ENCODE assay signal across 10 cellular contexts in the genomic region with DNA sequence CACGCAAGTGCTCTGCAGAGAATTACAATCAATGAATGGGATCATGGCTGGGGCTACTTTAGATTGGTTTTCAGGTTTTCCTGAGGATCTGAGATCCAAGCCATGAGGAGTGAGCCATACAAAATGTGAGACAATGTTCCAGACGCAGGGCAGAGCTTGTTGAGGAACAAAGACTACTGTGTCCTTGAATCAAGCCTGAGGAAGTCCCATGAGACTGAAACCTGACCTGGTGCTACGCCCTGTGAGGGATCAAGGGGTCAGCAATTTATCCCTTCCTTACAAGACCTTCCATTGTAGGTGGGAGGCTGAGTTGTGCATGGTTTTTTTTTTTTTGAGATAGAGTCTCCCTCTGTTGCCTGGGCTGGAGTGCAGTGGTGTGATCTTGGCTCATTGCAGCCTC. TPM values are rescaled to one million over a fixed set of nuclear protein-coding genes. Genes with fewer than 3 reads are reported as not detected.
DNase-seq lines count a peak whose midpoint lies in the region; ATAC-seq and TF ChIP-seq lines count a peak whose summit lies in the region.
"Had no signal": no experiment of that assay in that cellular context is flagged by ENCODE, and none has a peak within 500 bp of the region (broad histone marks: within the 10 kb centered on the region; RNA-seq: fewer than 3 reads in every experiment).

No MANE protein-coding gene starts in this region.

- no peak overlapping the region for H3K27ac ChIP-seq in HUES64 (ENCODE audit: low read depth, low read length)
- H3K27ac ChIP-seq: right atrium auricular region had no signal

- peaks cover 14% of the 10 kb centered on the region for H3K4me1 ChIP-seq in HUES64 (ENCODE audit: insufficient read depth, low read length)

- H3K36me3 ChIP-seq in HUES64 (ENCODE audit: insufficient read depth, low read length) = peaks cover 35% of the 10 kb centered on the region

- H3K9me3 ChIP-seq in HUES64 (ENCODE audit: insufficient read depth, low read depth, low read length) = no peaks in the 10 kb centered on the region
- H3K9me3 ChIP-seq: right atrium auricular region had no signal

- no peaks in the 10 kb centered on the region for H3K9me3 Mint-ChIP-seq in Calu3 (ENCODE audit: low read depth, unreplicated experiment)
- H3K9me3 Mint-ChIP-seq in activated T-helper 1 cell treated with anti-CD3 and anti-CD28 coated beads, Interleukin-12 subunit alpha, Interleukin-12 subunit beta, Interleukin-2, Interleukin-4 antibody, amounts not matched to agents 30 ng/mL and 10 ng/mL and 1 ng/mL, durations not matched to agents 14 hours and 24 hours and 36 hours = no peaks in the 10 kb centered on the region
- no peaks in the 10 kb centered on the region for H3K9me3 Mint-ChIP-seq in naive thymus-derived CD8-positive, alpha-beta T cell

- peak overlapping the region; percentile 14 for H3K9ac ChIP-seq in HUES64 (ENCODE audit: low read depth, low read length)

- POLR2A ChIA-PET in naive thymus-derived CD8-positive, alpha-beta T cell (lab: Charles Lee) = interaction anchor here (0.5 kb wide), 1 partner anchor 539 kb away, joined by 4 read pairs; no protein-coding TSS in a partner anchor

- intact Hi-C loops in Calu3 (cut with micrococcal nuclease; ENCODE audit: unreplicated experiment) = no loop called here
- intact Hi-C loops in activated T-helper 1 cell treated with anti-CD3 and anti-CD28 coated beads, Interleukin-12 subunit alpha, Interleukin-12 subunit beta, Interleukin-2, Interleukin-4 antibody, amounts not matched to agents 30 ng/mL and 10 ng/mL and 1 ng/mL, durations not matched to agents 14 hours and 24 hours and 36 hours (cut with micrococcal nuclease) = loop anchor here (10.0 kb wide), 1 partner anchor 431 kb away; no protein-coding TSS in a partner anchor

- H3K27ac Mint-ChIP-seq in Calu3 (ENCODE audit: unreplicated experiment) = peak overlapping the region; percentile 70
- H3K27ac Mint-ChIP-seq in activated T-helper 1 cell treated with anti-CD3 and anti-CD28 coated beads, Interleukin-12 subunit alpha, Interleukin-12 subunit beta, Interleukin-2, Interleukin-4 antibody, amounts not matched to agents 30 ng/mL and 10 ng/mL and 1 ng/mL, durations not matched to agents 14 hours and 24 hours and 36 hours = no peak overlapping the region
- H3K27ac Mint-ChIP-seq in naive thymus-derived CD8-positive, alpha-beta T cell = peak overlapping the region in 1 of 10 donors; percentile 14

- ATAC-seq in naive thymus-derived CD8-positive, alpha-beta T cell = no peak
- ATAC-seq in HG02623 (IDR thresholded peaks at IDR 0.05; ENCODE audit: unreplicated experiment) = no peak
- ATAC-seq in HG03175 (IDR thresholded peaks at IDR 0.05; ENCODE audit: unreplicated experiment) = no peak

- H3K27me3 Mint-ChIP-seq in Calu3 (ENCODE audit: unreplicated experiment) = no peaks in the 10 kb centered on the region
- H3K27me3 Mint-ChIP-seq in activated T-helper 1 cell treated with anti-CD3 and anti-CD28 coated beads, Interleukin-12 subunit alpha, Interleukin-12 subunit beta, Interleukin-2, Interleukin-4 antibody, amounts not matched to agents 30 ng/mL and 10 ng/mL and 1 ng/mL, durations not matched to agents 14 hours and 24 hours and 36 hours (ENCODE audit: insufficient read depth) = peaks cover 3% of the 10 kb centered on the region
- H3K27me3 Mint-ChIP-seq in naive thymus-derived CD8-positive, alpha-beta T cell = no peaks in the 10 kb centered on the region

- no peak for TF ChIP-seq CTCF in Calu3 (IDR thresholded peaks at IDR 0.05; ENCODE audit: unreplicated experiment)

- WGBS in HUES64 = 60% methylated on average over 3 of the region's 3 CpGs

- peak overlapping the region; percentile 80 for H3K4me3 Mint-ChIP-seq in Calu3 (ENCODE audit: low read depth, unreplicated experiment)
- H3K4me3 Mint-ChIP-seq in activated T-helper 1 cell treated with anti-CD3 and anti-CD28 coated beads, Interleukin-12 subunit alpha, Interleukin-12 subunit beta, Interleukin-2, Interleukin-4 antibody, amounts not matched to agents 30 ng/mL and 10 ng/mL and 1 ng/mL, durations not matched to agents 14 hours and 24 hours and 36 hours = peak overlapping the region; percentile 94
- H3K4me3 Mint-ChIP-seq in naive thymus-derived CD8-positive, alpha-beta T cell = peak overlapping the region in 8 of 10 donors; percentile 12 to 96 (median 90)

- H3K4me1 Mint-ChIP-seq in Calu3 (ENCODE audit: low read depth, unreplicated experiment) = peaks cover 27% of the 10 kb centered on the region
- H3K4me1 Mint-ChIP-seq in activated T-helper 1 cell treated with anti-CD3 and anti-CD28 coated beads, Interleukin-12 subunit alpha, Interleukin-12 subunit beta, Interleukin-2, Interleukin-4 antibody, amounts not matched to agents 30 ng/mL and 10 ng/mL and 1 ng/mL, durations not matched to agents 14 hours and 24 hours and 36 hours (ENCODE audit: low read depth) = peaks cover 33% of the 10 kb centered on the region
- peaks cover 13 to 34% (median 31%) of the 10 kb centered on the region in 4 donors for H3K4me1 Mint-ChIP-seq in naive thymus-derived CD8-positive, alpha-beta T cell

- peaks cover 39% of the 10 kb centered on the region for H3K36me3 Mint-ChIP-seq in Calu3 (ENCODE audit: insufficient read depth, unreplicated experiment)
- peaks cover 21% of the 10 kb centered on the region for H3K36me3 Mint-ChIP-seq in activated T-helper 1 cell treated with anti-CD3 and anti-CD28 coated beads, Interleukin-12 subunit alpha, Interleukin-12 subunit beta, Interleukin-2, Interleukin-4 antibody, amounts not matched to agents 30 ng/mL and 10 ng/mL and 1 ng/mL, durations not matched to agents 14 hours and 24 hours and 36 hours (ENCODE audit: low read depth)
- H3K36me3 Mint-ChIP-seq in naive thymus-derived CD8-positive, alpha-beta T cell = peaks cover 0 to 28% (median 10%) of the 10 kb centered on the region in 3 donors

- CTCF ChIA-PET in Calu3 (lab: Charles Lee) = interaction anchor here (0.7 kb wide), 1 partner anchor 910 kb away, joined by 3 read pairs; no protein-coding TSS in a partner anchor

- peak overlapping the region; percentile 89 for H3K4me3 ChIP-seq in HUES64 (ENCODE audit: low read length)
- H3K4me3 ChIP-seq: right atrium auricular region had no signal

- DNase-seq in Calu3 = peak; percentile 57
- DNase-seq in activated T-helper 1 cell treated with anti-CD3 and anti-CD28 coated beads, Interleukin-12 subunit alpha, Interleukin-12 subunit beta, Interleukin-2, Interleukin-4 antibody, amounts not matched to agents 30 ng/mL and 10 ng/mL and 1 ng/mL, durations not matched to agents 14 hours and 24 hours and 36 hours (ENCODE audit: low spot score) = no peak
- no peak for DNase-seq in naive thymus-derived CD8-positive, alpha-beta T cell
- DNase-seq in AG20443 (ENCODE audit: low spot score) = no peak
- DNase-seq: activated CD4-positive, alpha-beta T cell treated with anti-CD3 and anti-CD28 coated beads, Interleukin-2, amount 50 U/mL, for 1 hour; NCI-H510A treated with DMSO at 0.1 percent for 48 hours had no signal

- H3K27me3 ChIP-seq in HUES64 (ENCODE audit: insufficient read depth, low read length) = no peaks in the 10 kb centered on the region
- H3K27me3 ChIP-seq: right atrium auricular region had no signal

- BruUV-seq in Calu3 (replicated peaks; lab: Mats Ljungman, UMichigan) = no TSS peak

RNA-seq across cellular contexts. Expression of a gene that starts 2.1 kb away (rescaled TPM):
- total RNA-seq in Calu3 (2022) = 94.3 and 115 TPM in 2 replicates
- 47.6 TPM for polyA plus RNA-seq in HUES64 (2013, experiment 1 of 2)
- 53.4 TPM for polyA plus RNA-seq in HUES64 (2013, experiment 2 of 2)
- total RNA-seq in activated T-helper 1 cell treated with anti-CD3 and anti-CD28 coated beads, Interleukin-12 subunit alpha, Interleukin-12 subunit beta, Interleukin-2, Interleukin-4 antibody, amounts not matched to agents 30 ng/mL and 10 ng/mL and 1 ng/mL, durations not matched to agents 14 hours and 24 hours and 36 hours = 94.3 and 98.1 TPM in 2 replicates
- total RNA-seq in naive thymus-derived CD8-positive, alpha-beta T cell = 10 to 100 TPM; 27.9 to 28.2 TPM
- polyA plus RNA-seq in naive thymus-derived CD8-positive, alpha-beta T cell = 1 to 10 TPM in 2 of 3 donors, under 1 TPM in 1; 0.73 to 1.8 (median 1.3) TPM
